In genomic region chr5:173353070-173353379, GRCh38 we compare ENCODE assay signal across 26 cellular contexts.
"Had no signal": no experiment of that assay in that cellular context is flagged by ENCODE, and none has a peak within 500 bp of the region (broad histone marks: within the 10 kb centered on the region; RNA-seq: fewer than 3 reads in every experiment).

No MANE protein-coding gene starts in this region.

- DNase-seq: activated CD4-positive, alpha-beta memory T cell treated with anti-CD3 and anti-CD28 coated beads, Interleukin-2, amount 10 ng/mL, durations not matched to agents 7 days and 5 days; activated CD4-positive, alpha-beta T cell treated with anti-CD3 and anti-CD28 coated beads for 1 hour; activated CD4-positive, alpha-beta T cell treated with anti-CD3 and anti-CD28 coated beads for 4 hours; activated CD4-positive, alpha-beta T cell treated with anti-CD3 and anti-CD28 coated beads, Interleukin-2, amount 10 ng/mL, durations not matched to agents 7 days and 5 days; activated CD4-positive, alpha-beta T cell treated with anti-CD3 and anti-CD28 coated beads, Interleukin-2, amount 50 U/mL, for 4 hours; activated CD8-positive, alpha-beta memory T cell treated with anti-CD3 and anti-CD28 coated beads, Interleukin-2, amount 50 U/mL, for 48 hours; activated gamma-delta T cell; activated naive CD4-positive, alpha-beta T cell; activated naive CD4-positive, alpha-beta T cell treated with anti-CD3 and anti-CD28 coated beads, Interleukin-2, amount 10 ng/mL, durations not matched to agents 7 days and 5 days; activated naive CD8-positive, alpha-beta T cell treated with anti-CD3 and anti-CD28 coated beads, Interleukin-2, amount 10 ng/mL, durations not matched to agents 7 days and 5 days; activated T-cell treated with anti-CD3 and anti-CD28 coated beads for 4 hours; activated T-cell treated with anti-CD3 and anti-CD28 coated beads, Interleukin-2, amount 50 U/mL, for 24 hours; activated T-cell treated with anti-CD3 and anti-CD28 coated beads, Interleukin-2, amount 50 U/mL, for 72 hours; dorsolateral prefrontal cortex; effector memory CD8-positive, alpha-beta T cell; erythroblast; foreskin melanocyte; head of caudate nucleus; T-helper 2 cell had no signal

- H3K36me3 ChIP-seq: ascending aorta, breast epithelium, cardiac muscle cell, esophagus muscularis mucosa had no signal

- H3K4me1 ChIP-seq: ascending aorta, breast epithelium had no signal

- H3K4me3 ChIP-seq: ascending aorta, breast epithelium, cardiac muscle cell, coronary artery, dorsolateral prefrontal cortex, esophagus muscularis mucosa had no signal

- ATAC-seq: activated naive CD4-positive, alpha-beta T cell treated with anti-CD3 and anti-CD28 coated beads, Interleukin-2, amount 50 U/mL, for 72 hours; activated T-cell treated with anti-CD3 and anti-CD28 coated beads, Interleukin-2, amount 50 U/mL, for 72 hours; effector memory CD8-positive, alpha-beta T cell had no signal

- H3K27ac ChIP-seq: ascending aorta, breast epithelium, cardiac muscle cell, coronary artery, dorsolateral prefrontal cortex, esophagus muscularis mucosa, VCaP had no signal

- H3K9me3 ChIP-seq: ascending aorta, breast epithelium had no signal

- H3K27me3 ChIP-seq: ascending aorta, breast epithelium, cardiac muscle cell, esophagus muscularis mucosa had no signal
